ENCODE assay signal across 18 cellular contexts in genomic region chr10:44804661-44805060, GRCh38.
"Had no signal": no experiment of that assay in that cellular context is flagged by ENCODE, and none has a peak within 500 bp of the region (broad histone marks: within the 10 kb centered on the region; RNA-seq: fewer than 3 reads in every experiment).

No MANE protein-coding gene starts in this region.

- H3K9me3 ChIP-seq: gastrocnemius medialis, ovary, tibial nerve, upper lobe of right lung, vagina had no signal

- H3K4me2 ChIP-seq: neural progenitor cell had no signal

- H3K4me3 ChIP-seq: coronary artery, dorsolateral prefrontal cortex, gastrocnemius medialis, heart right ventricle, neural progenitor cell, ovary, tibial nerve, upper lobe of right lung, vagina had no signal

- H3K4me1 Mint-ChIP-seq: natural killer cell; stimulated activated memory B cell treated with anti-CD40 and anti-IgM and Interleukin-4, amounts not matched to agents 10 μg/mL and 1 μg/mL and 100 μg/mL, for 72 hours had no signal

- H3K27ac ChIP-seq: coronary artery, dorsolateral prefrontal cortex, gastrocnemius medialis, neural progenitor cell, ovary, tibial nerve, upper lobe of right lung, vagina had no signal

- H3K4me3 Mint-ChIP-seq: natural killer cell; neural progenitor cell; stimulated activated memory B cell treated with anti-CD40 and anti-IgM and Interleukin-4, amounts not matched to agents 10 μg/mL and 1 μg/mL and 100 μg/mL, for 72 hours; stimulated activated naive CD8-positive, alpha-beta T cell treated with anti-CD3 and anti-CD28 coated beads, Interleukin-15, Interleukin-2, amounts not matched to agents 100 ng/mL and 50 ng/mL, for 24 hours had no signal

- H2AFZ ChIP-seq: neural progenitor cell had no signal

- H3K36me3 Mint-ChIP-seq: natural killer cell; neural progenitor cell; stimulated activated memory B cell treated with anti-CD40 and anti-IgM and Interleukin-4, amounts not matched to agents 10 μg/mL and 1 μg/mL and 100 μg/mL, for 72 hours had no signal

- H3K4me1 ChIP-seq: neural progenitor cell, upper lobe of right lung had no signal

- H3K27ac Mint-ChIP-seq: natural killer cell; neural progenitor cell; stimulated activated memory B cell treated with anti-CD40 and anti-IgM and Interleukin-4, amounts not matched to agents 10 μg/mL and 1 μg/mL and 100 μg/mL, for 72 hours; stimulated activated naive CD8-positive, alpha-beta T cell treated with anti-CD3 and anti-CD28 coated beads, Interleukin-15, Interleukin-2, amounts not matched to agents 100 ng/mL and 50 ng/mL, for 24 hours had no signal

- DNase-seq: dorsolateral prefrontal cortex; effector CD8-positive, alpha-beta T cell; gastrocnemius medialis; heart right ventricle; kidney; left colon; natural killer cell; nucleus accumbens; ovary; right cardiac atrium; stimulated activated CD4-positive, alpha-beta T cell treated with anti-CD3 and anti-CD28 coated beads, Interleukin-4, amount 100 ng/mL, for 1 hour; upper lobe of right lung had no signal

- H3K36me3 ChIP-seq: gastrocnemius medialis, heart right ventricle, neural progenitor cell, ovary, tibial nerve, upper lobe of right lung, vagina had no signal

- H3K27me3 ChIP-seq: gastrocnemius medialis, heart right ventricle, neural progenitor cell, ovary, tibial nerve, upper lobe of right lung, vagina had no signal

- H3K9me3 Mint-ChIP-seq: natural killer cell; neural progenitor cell; stimulated activated naive CD8-positive, alpha-beta T cell treated with anti-CD3 and anti-CD28 coated beads, Interleukin-15, Interleukin-2, amounts not matched to agents 100 ng/mL and 50 ng/mL, for 24 hours had no signal

- H3K9ac ChIP-seq: neural progenitor cell had no signal
